Comparison of ENCODE assay signal across 1 cellular context in the genomic region with DNA sequence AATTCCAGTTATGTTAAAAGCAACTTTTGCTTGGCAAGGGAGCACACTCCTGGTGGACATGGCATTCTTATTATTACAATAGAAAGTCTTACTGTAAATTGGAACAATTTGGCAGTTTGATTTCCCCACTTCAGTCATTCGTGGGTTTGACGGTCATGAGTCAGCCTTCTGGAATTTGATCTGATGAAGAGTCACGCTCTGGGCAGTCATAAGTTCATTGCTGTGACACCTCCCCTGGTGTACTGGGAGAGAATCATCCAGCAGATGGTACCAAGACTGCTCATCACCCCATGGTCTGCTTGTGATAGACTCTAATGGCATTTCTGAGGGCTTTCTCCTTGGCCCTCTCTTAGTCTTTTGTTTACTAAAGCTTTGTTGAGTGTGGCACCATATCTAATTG.
TF ChIP-seq lines count a peak whose summit lies in the region.

No MANE protein-coding gene starts in this region.

TF ChIP-seq in IMR-90, 13 proteins besides CTCF, POLR2A, EP300 and RAD21:
- no peak for TF ChIP-seq MXI1 (IDR thresholded peaks at IDR 0.05; ENCODE audit: borderline replicate concordance, low read depth, low read length)
- TF ChIP-seq MAZ (IDR thresholded peaks at IDR 0.05; ENCODE audit: borderline replicate concordance, low read depth, low read length): no peak
- no peak for TF ChIP-seq CHD1 (IDR thresholded peaks at IDR 0.05; ENCODE audit: low read depth, low read length)
- TF ChIP-seq MAFK (IDR thresholded peaks at IDR 0.05; ENCODE audit: low read depth, low read length): no peak
- TF ChIP-seq, protein P1, sequence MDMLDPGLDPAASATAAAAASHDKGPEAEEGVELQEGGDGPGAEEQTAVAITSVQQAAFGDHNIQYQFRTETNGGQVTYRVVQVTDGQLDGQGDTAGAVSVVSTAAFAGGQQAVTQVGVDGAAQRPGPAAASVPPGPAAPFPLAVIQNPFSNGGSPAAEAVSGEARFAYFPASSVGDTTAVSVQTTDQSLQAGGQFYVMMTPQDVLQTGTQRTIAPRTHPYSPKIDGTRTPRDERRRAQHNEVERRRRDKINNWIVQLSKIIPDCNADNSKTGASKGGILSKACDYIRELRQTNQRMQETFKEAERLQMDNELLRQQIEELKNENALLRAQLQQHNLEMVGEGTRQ (IDR thresholded peaks at IDR 0.05; ENCODE audit: low read depth, low read length): no peak
TF ChIP-seq in IMR-90: peak in this region for 0.
